1 cellular context compared by ENCODE assay signal in the genomic region with DNA sequence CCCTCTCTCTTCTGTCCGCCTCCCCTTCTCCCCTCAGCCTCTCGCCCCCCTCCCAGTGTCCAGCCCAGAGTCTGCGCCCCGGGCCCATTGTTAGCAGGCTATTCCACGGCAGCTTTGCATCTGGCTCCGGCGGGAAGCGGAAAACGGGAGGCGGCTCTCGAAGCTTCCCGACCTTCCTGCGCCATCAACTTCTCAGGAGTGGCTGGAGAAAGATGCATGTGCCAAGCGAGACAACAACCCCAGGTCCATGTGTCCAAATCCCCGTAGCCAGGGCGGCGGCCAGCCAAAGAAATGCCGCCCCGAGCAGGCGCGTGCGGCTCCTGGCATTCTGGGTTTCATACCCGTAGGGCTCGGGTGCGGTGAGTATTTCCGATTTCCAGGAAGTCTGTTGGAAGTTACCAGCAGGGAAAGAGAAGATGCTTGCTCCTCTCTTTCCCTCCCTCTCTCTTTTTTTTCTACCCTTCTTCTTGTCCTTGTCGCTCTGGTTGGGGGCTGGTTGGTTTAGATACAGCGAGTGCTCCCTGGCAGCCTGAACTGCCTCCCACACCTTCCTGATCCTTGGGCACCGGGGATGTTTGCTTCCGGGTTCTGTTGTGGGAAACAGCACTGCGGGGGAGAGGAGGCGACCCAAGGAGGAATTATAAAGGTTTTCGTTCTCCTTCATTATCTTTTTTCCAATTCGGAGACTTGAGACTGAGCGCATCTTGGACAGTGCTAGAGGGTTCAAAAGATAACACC.
TF ChIP-seq lines count a peak whose summit lies in the region.

No MANE protein-coding gene starts in this region.

TF ChIP-seq in GM23338, 12 proteins besides CTCF, POLR2A, EP300 and RAD21 (continued from another document):
- TF ChIP-seq, protein P1, sequence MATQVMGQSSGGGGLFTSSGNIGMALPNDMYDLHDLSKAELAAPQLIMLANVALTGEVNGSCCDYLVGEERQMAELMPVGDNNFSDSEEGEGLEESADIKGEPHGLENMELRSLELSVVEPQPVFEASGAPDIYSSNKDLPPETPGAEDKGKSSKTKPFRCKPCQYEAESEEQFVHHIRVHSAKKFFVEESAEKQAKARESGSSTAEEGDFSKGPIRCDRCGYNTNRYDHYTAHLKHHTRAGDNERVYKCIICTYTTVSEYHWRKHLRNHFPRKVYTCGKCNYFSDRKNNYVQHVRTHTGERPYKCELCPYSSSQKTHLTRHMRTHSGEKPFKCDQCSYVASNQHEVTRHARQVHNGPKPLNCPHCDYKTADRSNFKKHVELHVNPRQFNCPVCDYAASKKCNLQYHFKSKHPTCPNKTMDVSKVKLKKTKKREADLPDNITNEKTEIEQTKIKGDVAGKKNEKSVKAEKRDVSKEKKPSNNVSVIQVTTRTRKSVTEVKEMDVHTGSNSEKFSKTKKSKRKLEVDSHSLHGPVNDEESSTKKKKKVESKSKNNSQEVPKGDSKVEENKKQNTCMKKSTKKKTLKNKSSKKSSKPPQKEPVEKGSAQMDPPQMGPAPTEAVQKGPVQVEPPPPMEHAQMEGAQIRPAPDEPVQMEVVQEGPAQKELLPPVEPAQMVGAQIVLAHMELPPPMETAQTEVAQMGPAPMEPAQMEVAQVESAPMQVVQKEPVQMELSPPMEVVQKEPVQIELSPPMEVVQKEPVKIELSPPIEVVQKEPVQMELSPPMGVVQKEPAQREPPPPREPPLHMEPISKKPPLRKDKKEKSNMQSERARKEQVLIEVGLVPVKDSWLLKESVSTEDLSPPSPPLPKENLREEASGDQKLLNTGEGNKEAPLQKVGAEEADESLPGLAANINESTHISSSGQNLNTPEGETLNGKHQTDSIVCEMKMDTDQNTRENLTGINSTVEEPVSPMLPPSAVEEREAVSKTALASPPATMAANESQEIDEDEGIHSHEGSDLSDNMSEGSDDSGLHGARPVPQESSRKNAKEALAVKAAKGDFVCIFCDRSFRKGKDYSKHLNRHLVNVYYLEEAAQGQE (IDR thresholded peaks at IDR 0.05; ENCODE audit: unreplicated experiment) = no peak
